In the genomic region with DNA sequence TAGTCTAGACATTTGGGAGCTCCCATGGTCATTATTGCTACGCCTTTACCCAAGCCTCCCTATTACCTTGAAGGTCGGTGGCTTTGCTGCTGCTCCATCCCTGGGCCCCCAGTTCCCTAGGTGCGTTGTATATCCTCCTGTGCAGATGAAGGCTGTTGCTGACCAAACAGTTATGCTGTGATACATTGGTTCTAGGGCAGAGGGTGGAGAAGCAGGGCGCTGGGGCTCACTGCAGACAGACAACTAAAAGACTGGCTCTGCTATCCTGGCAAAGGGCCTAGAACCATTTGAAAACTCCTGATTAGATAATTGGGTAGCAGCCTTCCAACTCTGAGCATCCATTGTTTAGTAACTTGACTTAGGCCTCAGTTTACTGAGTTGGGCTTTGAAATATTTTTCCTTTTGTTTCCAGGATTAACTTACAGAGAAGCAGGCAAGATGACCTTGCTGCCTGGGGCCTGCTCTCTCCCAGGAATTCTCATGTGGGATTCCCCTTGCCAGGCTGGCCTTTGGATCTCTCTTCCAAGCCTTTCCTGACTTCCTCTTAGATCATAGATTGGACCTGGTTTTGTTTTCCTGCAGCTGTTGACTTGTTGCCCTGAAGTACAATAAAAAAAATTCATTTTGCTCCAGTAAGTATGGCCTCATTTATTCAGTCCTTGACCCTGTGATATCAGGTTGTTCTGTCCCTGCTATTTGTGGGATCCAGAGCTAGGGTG, we compare ENCODE assay signal across 18 cellular contexts. TPM values are rescaled to one million over a fixed set of nuclear protein-coding genes. Genes with fewer than 3 reads are reported as not detected.
A peak's percentile ranks its signal among the peaks of the same experiment; 100 is the strongest.
DNase-seq lines count a peak whose midpoint lies in the region; ATAC-seq and TF ChIP-seq lines count a peak whose summit lies in the region.
"Had no signal": no experiment of that assay in that cellular context is flagged by ENCODE, and none has a peak within 500 bp of the region (broad histone marks: within the 10 kb centered on the region; RNA-seq: fewer than 3 reads in every experiment).

No MANE protein-coding gene starts in this region.

- H2BK5ac ChIP-seq in trophoblast cell (ENCODE audit: low read depth, low read length, poor library complexity): no peak overlapping the region

- ATAC-seq in body of pancreas: peak; percentile 73
- peak in 7 of 8 donors; percentile 47 to 80 (median 65) for ATAC-seq in heart right ventricle
- ATAC-seq in GM21526 (IDR thresholded peaks at IDR 0.05; ENCODE audit: low FRiP score, unreplicated experiment): no peak
- ATAC-seq: PC-3 had no signal

- H3K4me3 ChIP-seq in body of pancreas (no peak overlapping the region), heart right ventricle (no peak overlapping the region), trophoblast cell (ENCODE audit: low read depth, low read length) (no peak overlapping the region)
- H3K4me3 ChIP-seq: SK-N-MC had no signal

- no peaks in the 10 kb centered on the region for H3K27me3 ChIP-seq in body of pancreas
- H3K27me3 ChIP-seq in heart right ventricle: no peaks in the 10 kb centered on the region
- no peaks in the 10 kb centered on the region for H3K27me3 ChIP-seq in trophoblast cell (ENCODE audit: insufficient read depth, low read length)

- H3K23ac ChIP-seq in trophoblast cell (ENCODE audit: low read length): no peak overlapping the region

- no peak overlapping the region for H3K18ac ChIP-seq in trophoblast cell (ENCODE audit: low read length)

- no peak overlapping the region for H2BK120ac ChIP-seq in trophoblast cell (ENCODE audit: insufficient read depth, low read length, poor library complexity)

- H3K79me1 ChIP-seq in trophoblast cell (ENCODE audit: low read length): peaks cover 7% of the 10 kb centered on the region

- peak; percentile 51 for DNase-seq in NCI-H226
- no peak for DNase-seq in body of pancreas
- DNase-seq in heart right ventricle: peak; percentile 21 to 34
- DNase-seq in trophoblast cell: no peak
- no peak for DNase-seq in cerebellar cortex (ENCODE audit: low spot score)
- no peak for DNase-seq in hypothalamus (lab: John Stamatoyannopoulos, UW)
- DNase-seq in ecto neural progenitor cell (ENCODE audit: low spot score): no peak
- DNase-seq: ACHN, AML-193, Caco-2, DMS153, MM.1S, NCI-H1105, NCI-H187, PC-3 had no signal

- no peak overlapping the region for H3K9ac ChIP-seq in trophoblast cell (ENCODE audit: low read length)

- no peak overlapping the region for H4K91ac ChIP-seq in trophoblast cell (ENCODE audit: low read depth, low read length)

- no peak overlapping the region for H4K12ac ChIP-seq in trophoblast cell (ENCODE audit: low read depth, low read length)

- H3K4me2 ChIP-seq in trophoblast cell (ENCODE audit: low read length): no peak overlapping the region

- H3K27ac ChIP-seq in body of pancreas: peak overlapping the region in 1 of 4 donors; percentile 45
- H3K27ac ChIP-seq in heart right ventricle: peak overlapping the region in 3 of 10 donors; percentile 3 to 33 (median 14)
- H3K27ac ChIP-seq in trophoblast cell (ENCODE audit: low read depth, low read length): no peak overlapping the region
- H3K27ac ChIP-seq: SK-N-MC had no signal

- TF ChIP-seq POLR2A in body of pancreas (IDR thresholded peaks at IDR 0.05): no peak

- 35 to 68% methylated on average over 4 of the region's 4 CpGs for WGBS in body of pancreas, 2 donors
- 44 to 50% methylated on average over 4 of the region's 4 CpGs for WGBS in heart right ventricle, 2 donors
- WGBS in trophoblast cell (ENCODE audit: extremely low coverage, insufficient coverage, insufficient read length): no CpG with 5 or more reads among the region's 4 CpGs

- H3K79me2 ChIP-seq in trophoblast cell (ENCODE audit: control insufficient read depth, insufficient read depth, low read length, poor library complexity): no peaks in the 10 kb centered on the region

- H3K9me3 ChIP-seq in body of pancreas: no peaks in the 10 kb centered on the region
- H3K9me3 ChIP-seq in heart right ventricle: no peaks in the 10 kb centered on the region
- H3K9me3 ChIP-seq in trophoblast cell (ENCODE audit: insufficient read depth, low read depth, low read length): peaks cover 1% of the 10 kb centered on the region
- H3K9me3 ChIP-seq: Caco-2 had no signal

- peak overlapping the region; percentile 2 for H4K8ac ChIP-seq in trophoblast cell (ENCODE audit: low read depth, low read length)

- no peak overlapping the region for H3K14ac ChIP-seq in trophoblast cell (ENCODE audit: low read length)

- H2AFZ ChIP-seq in trophoblast cell (ENCODE audit: insufficient read depth, low read length, poor library complexity): no peak overlapping the region

- H3K4ac ChIP-seq in trophoblast cell (ENCODE audit: low read depth, low read length): no peak overlapping the region

- peak overlapping the region; percentile 12 for H2BK12ac ChIP-seq in trophoblast cell (ENCODE audit: low read length)

- no peaks in the 10 kb centered on the region for H3K36me3 ChIP-seq in body of pancreas (replicated peaks in 1 of 2; ENCODE audit: insufficient read depth in 1 of 2, low read depth in 2 of 2)
- H3K36me3 ChIP-seq in heart right ventricle: no peaks in the 10 kb centered on the region
- H3K36me3 ChIP-seq in trophoblast cell (ENCODE audit: control insufficient read depth in 1 of 2, insufficient read depth in 2 of 2, low read length in 2 of 2): no peaks in the 10 kb centered on the region

- peak overlapping the region; percentile 18 for H2AK5ac ChIP-seq in trophoblast cell (ENCODE audit: low read length)

- H3K4me1 ChIP-seq in body of pancreas (peaks cover 7% of the 10 kb centered on the region), heart right ventricle (peaks cover 0 to 17% (median 12%) of the 10 kb centered on the region in 9 donors), trophoblast cell (ENCODE audit: control insufficient read depth in 1 of 2, insufficient read depth in 2 of 2, low read length in 2 of 2) (peaks cover 5 to 10% of the 10 kb centered on the region in 2 experiments)

- intact Hi-C loops in body of pancreas (cut with DNase I): no loop called here
- intact Hi-C loops in heart right ventricle (cut with DNase I): no loop called here

- TF ChIP-seq CTCF in body of pancreas (IDR thresholded peaks at IDR 0.05) (no peak), heart right ventricle (IDR thresholded peaks at IDR 0.05) (no peak)

RNA-seq across cellular contexts. Expression of a gene that starts 15.5 kb away (rescaled TPM):
- total RNA-seq in body of pancreas: not detected
- 1 to 10 TPM in 8 of 10 donors, under 1 TPM in 1, not detected in 1; 0.78 to 5.6 (median 2.1) TPM for total RNA-seq in heart right ventricle
- polyA plus RNA-seq in heart right ventricle: 1 to 10 TPM; 3.4 to 9.4 TPM
- 1.3 and 1.8 TPM in 2 replicates for polyA plus RNA-seq in trophoblast cell (2013)
- total RNA-seq: Caco-2, H1 had no signal
- polyA plus RNA-seq: H1 had no signal

RNA-seq across cellular contexts. Expression of a gene that starts 42.5 kb away (rescaled TPM):
- total RNA-seq in body of pancreas: 10 to 100 TPM; 16.1 to 35.3 TPM
- total RNA-seq in heart right ventricle: 10 to 100 TPM in 1 of 10 donors, 1 to 10 TPM in 3, under 1 TPM in 6; 0.46 to 11.9 (median 0.85) TPM
- polyA plus RNA-seq in heart right ventricle: 1 to 10 TPM; 1.1 to 2.3 TPM
- polyA plus RNA-seq in trophoblast cell (2013): 4.9 and 5.1 TPM in 2 replicates

RNA-seq across cellular contexts. Expression of a gene that starts 47.7 kb away (rescaled TPM):
- not detected for total RNA-seq in body of pancreas
- not detected for total RNA-seq in heart right ventricle
- polyA plus RNA-seq in heart right ventricle: under 1 TPM in 1 of 2 donors, not detected in 1; 0.30 TPM
- polyA plus RNA-seq in trophoblast cell (2013): not detected in 2 replicates
- total RNA-seq: Caco-2, H1, PC-3 had no signal
- polyA plus RNA-seq: H1 had no signal

Comparison
In these comparisons a context has a peak if more than half of its experiments do, and no peak if none do; other contexts are left out.
1. DNase-seq: peak in NCI-H226 (single experiment) and heart right ventricle (2 of 2); none in body of pancreas (0 of 4), trophoblast cell (0 of 2), cerebellar cortex (single experiment), hypothalamus (0 of 51) and ecto neural progenitor cell (single experiment).